1 cellular context compared by ENCODE assay signal in the genomic region with DNA sequence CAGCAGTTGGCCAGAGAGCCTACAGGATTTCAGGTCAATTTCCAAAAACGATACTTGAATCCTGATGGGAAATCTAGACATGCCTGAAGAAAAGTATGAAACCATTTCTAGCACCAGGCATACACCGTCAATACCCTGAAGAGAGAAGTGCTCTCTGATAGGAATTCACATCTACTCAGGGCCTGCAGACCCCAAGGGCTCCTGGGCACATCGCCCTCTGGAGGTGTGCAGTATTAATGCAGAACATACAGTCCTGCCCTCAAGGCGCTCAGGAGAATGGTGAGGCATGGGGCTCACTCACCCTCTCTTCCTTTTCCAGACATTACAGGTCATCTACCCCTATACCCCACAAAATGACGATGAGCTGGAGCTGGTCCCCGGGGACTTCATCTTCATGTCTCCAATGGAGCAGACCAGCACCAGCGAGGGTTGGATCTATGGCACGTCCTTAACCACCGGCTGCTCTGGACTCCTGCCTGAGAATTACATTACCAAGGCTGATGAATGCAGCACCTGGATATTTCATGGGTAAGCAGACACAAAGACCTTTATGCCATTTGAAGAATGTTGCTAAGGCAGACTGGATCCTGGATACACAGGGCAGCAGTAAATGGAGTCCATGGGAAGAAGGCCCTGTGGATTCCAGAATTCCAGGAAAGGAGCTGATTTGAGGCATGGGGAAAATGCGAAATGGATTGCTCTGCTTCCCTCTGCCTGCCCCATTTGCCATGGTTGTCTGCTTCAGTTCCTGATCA.
TF ChIP-seq lines count a peak whose summit lies in the region.

No MANE protein-coding gene starts in this region.

TF ChIP-seq in A549, 52 proteins besides CTCF, POLR2A, EP300 and RAD21:
- TF ChIP-seq, protein P1, sequence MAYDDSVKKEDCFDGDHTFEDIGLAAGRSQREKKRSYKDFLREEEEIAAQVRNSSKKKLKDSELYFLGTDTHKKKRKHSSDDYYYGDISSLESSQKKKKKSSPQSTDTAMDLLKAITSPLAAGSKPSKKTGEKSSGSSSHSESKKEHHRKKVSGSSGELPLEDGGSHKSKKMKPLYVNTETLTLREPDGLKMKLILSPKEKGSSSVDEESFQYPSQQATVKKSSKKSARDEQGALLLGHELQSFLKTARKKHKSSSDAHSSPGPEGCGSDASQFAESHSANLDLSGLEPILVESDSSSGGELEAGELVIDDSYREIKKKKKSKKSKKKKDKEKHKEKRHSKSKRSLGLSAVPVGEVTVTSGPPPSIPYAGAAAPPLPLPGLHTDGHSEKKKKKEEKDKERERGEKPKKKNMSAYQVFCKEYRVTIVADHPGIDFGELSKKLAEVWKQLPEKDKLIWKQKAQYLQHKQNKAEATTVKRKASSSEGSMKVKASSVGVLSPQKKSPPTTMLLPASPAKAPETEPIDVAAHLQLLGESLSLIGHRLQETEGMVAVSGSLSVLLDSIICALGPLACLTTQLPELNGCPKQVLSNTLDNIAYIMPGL (CRISPR knock-in tag; IDR thresholded peaks at IDR 0.05; ENCODE audit: borderline replicate concordance) = no peak
- no peak for TF ChIP-seq CBX8 (IDR thresholded peaks at IDR 0.05)
TF ChIP-seq in A549: peak in this region for 0.
